8 cellular contexts compared by ENCODE assay signal in the genomic region with DNA sequence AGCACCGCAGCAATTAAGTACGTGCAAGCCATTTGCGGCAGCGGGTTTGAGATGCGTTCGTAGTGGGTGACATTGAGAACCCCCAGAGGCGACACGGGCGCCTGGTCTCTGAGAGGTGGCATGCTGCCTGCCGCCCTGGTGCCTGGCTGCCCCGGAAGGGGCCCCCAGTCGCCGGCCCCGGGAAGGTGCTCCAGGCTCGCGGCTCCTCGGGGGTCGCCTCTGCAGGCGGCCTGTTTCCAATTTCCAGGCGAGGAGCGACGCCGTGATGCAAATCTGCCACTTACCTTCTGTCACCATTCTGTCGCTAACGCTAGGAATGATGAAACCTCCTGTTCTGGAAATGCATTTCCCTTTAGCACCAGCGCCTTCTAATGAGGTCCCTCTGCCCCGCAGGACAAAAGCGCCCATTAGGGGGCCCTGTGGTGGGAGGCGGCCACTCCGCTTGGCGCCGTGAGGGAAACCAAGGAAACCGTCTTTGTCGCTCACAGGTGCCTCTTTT. TPM values are rescaled to one million over a fixed set of nuclear protein-coding genes. Genes with fewer than 3 reads are reported as not detected.
DNase-seq lines count a peak whose midpoint lies in the region; ATAC-seq and TF ChIP-seq lines count a peak whose summit lies in the region.

No MANE protein-coding gene starts in this region.

- H3K27ac ChIP-seq in left ventricle myocardium inferior (replicated peaks), result no peak overlapping the region

- no peak overlapping the region for H3K27ac Mint-ChIP-seq in activated CD8-positive, alpha-beta T cell treated with anti-CD3 and anti-CD28 coated beads, Interleukin-2, amount 10 ng/mL, durations not matched to agents 7 days and 5 days
- H3K27ac Mint-ChIP-seq in stimulated activated naive CD8-positive, alpha-beta T cell treated with anti-CD3 and anti-CD28 coated beads, Interleukin-15, amount 100 ng/mL, for 72 hours, result peak overlapping the region; percentile 52 to 80

- no peaks in the 10 kb centered on the region for H3K36me3 ChIP-seq in left ventricle myocardium inferior

- POLR2A ChIA-PET in activated CD8-positive, alpha-beta T cell treated with anti-CD3 and anti-CD28 coated beads, Interleukin-2, amount 10 ng/mL, durations not matched to agents 7 days and 5 days (lab: Charles Lee), result no interaction called here

- peaks cover 11% of the 10 kb centered on the region for H3K4me1 ChIP-seq in left ventricle myocardium inferior

- peak overlapping the region; percentile 69 for H3K4me3 Mint-ChIP-seq in activated CD8-positive, alpha-beta T cell treated with anti-CD3 and anti-CD28 coated beads, Interleukin-2, amount 10 ng/mL, durations not matched to agents 7 days and 5 days
- H3K4me3 Mint-ChIP-seq in stimulated activated naive CD8-positive, alpha-beta T cell treated with anti-CD3 and anti-CD28 coated beads, Interleukin-15, amount 100 ng/mL, for 72 hours, result peak overlapping the region; percentile 78 to 85

- TF ChIP-seq CTCF in left ventricle myocardium inferior (IDR thresholded peaks at IDR 0.05; ENCODE audit: borderline replicate concordance), result no peak

- peaks cover 2% of the 10 kb centered on the region for H3K36me3 Mint-ChIP-seq in activated CD8-positive, alpha-beta T cell treated with anti-CD3 and anti-CD28 coated beads, Interleukin-2, amount 10 ng/mL, durations not matched to agents 7 days and 5 days (ENCODE audit: low read depth)

- H3K9me3 ChIP-seq in left ventricle myocardium inferior (replicated peaks) (peaks cover 12% of the 10 kb centered on the region), iPS-18c (ENCODE audit: control insufficient read depth, insufficient read depth, low read length) (no peaks in the 10 kb centered on the region)

- DNase-seq in left ventricle myocardium inferior (no peak), left ventricle myocardium superior (no peak), Kasumi-1 (lab: John Stamatoyannopoulos, UW) (no peak), foreskin melanocyte (no peak)
- DNase-seq in activated CD8-positive, alpha-beta T cell treated with anti-CD3 and anti-CD28 coated beads, Interleukin-2, amount 10 ng/mL, durations not matched to agents 7 days and 5 days, result no peak
- DNase-seq in stimulated activated naive CD8-positive, alpha-beta T cell treated with anti-CD3 and anti-CD28 coated beads, Interleukin-15, amount 100 ng/mL, for 72 hours, result peak; percentile 16 to 26
- DNase-seq in effector CD4-positive, alpha-beta T cell, result no peak

- peaks cover 71% of the 10 kb centered on the region for H3K27me3 ChIP-seq in left ventricle myocardium inferior (ENCODE audit: low read depth)

- CTCF ChIA-PET in activated CD8-positive, alpha-beta T cell treated with anti-CD3 and anti-CD28 coated beads, Interleukin-2, amount 10 ng/mL, durations not matched to agents 7 days and 5 days (lab: Charles Lee), result no interaction called here

- no peak for ATAC-seq in left ventricle myocardium superior
- ATAC-seq in activated CD8-positive, alpha-beta T cell treated with anti-CD3 and anti-CD28 coated beads, Interleukin-2, amount 10 ng/mL, durations not matched to agents 7 days and 5 days, result peak; percentile 77
- ATAC-seq in stimulated activated naive CD8-positive, alpha-beta T cell treated with anti-CD3 and anti-CD28 coated beads, Interleukin-15, amount 100 ng/mL, for 72 hours, result peak; percentile 84

- peaks cover 44% of the 10 kb centered on the region for H3K27me3 Mint-ChIP-seq in activated CD8-positive, alpha-beta T cell treated with anti-CD3 and anti-CD28 coated beads, Interleukin-2, amount 10 ng/mL, durations not matched to agents 7 days and 5 days (ENCODE audit: low read depth)
- peaks cover 56% of the 10 kb centered on the region for H3K27me3 Mint-ChIP-seq in stimulated activated naive CD8-positive, alpha-beta T cell treated with anti-CD3 and anti-CD28 coated beads, Interleukin-15, amount 100 ng/mL, for 72 hours

- H3K9me3 Mint-ChIP-seq in activated CD8-positive, alpha-beta T cell treated with anti-CD3 and anti-CD28 coated beads, Interleukin-2, amount 10 ng/mL, durations not matched to agents 7 days and 5 days (ENCODE audit: insufficient read depth), result peaks cover 12% of the 10 kb centered on the region
- H3K9me3 Mint-ChIP-seq in stimulated activated naive CD8-positive, alpha-beta T cell treated with anti-CD3 and anti-CD28 coated beads, Interleukin-15, amount 100 ng/mL, for 72 hours, result peaks cover 4 to 13% of the 10 kb centered on the region in 2 donors

- intact Hi-C loops in left ventricle myocardium inferior (cut with micrococcal nuclease), result no loop called here
- intact Hi-C loops in left ventricle myocardium superior (cut with micrococcal nuclease), result no loop called here

- H3K4me1 Mint-ChIP-seq in activated CD8-positive, alpha-beta T cell treated with anti-CD3 and anti-CD28 coated beads, Interleukin-2, amount 10 ng/mL, durations not matched to agents 7 days and 5 days (ENCODE audit: low read depth), result peaks cover 9% of the 10 kb centered on the region
- peaks cover 17% of the 10 kb centered on the region for H3K4me1 Mint-ChIP-seq in stimulated activated naive CD8-positive, alpha-beta T cell treated with anti-CD3 and anti-CD28 coated beads, Interleukin-15, amount 100 ng/mL, for 72 hours

- H3K4me3 ChIP-seq in left ventricle myocardium inferior, result peak overlapping the region; percentile 60
- H3K4me3 ChIP-seq in iPS-18c (ENCODE audit: insufficient read depth, low read depth, low read length), result peak overlapping the region; percentile 62

RNA-seq across cellular contexts. Expression of a gene that starts 13.0 kb away (rescaled TPM):
- 0.47 TPM for total RNA-seq in left ventricle myocardium inferior
- total RNA-seq in left ventricle myocardium superior, result 0.52 TPM
- total RNA-seq in activated CD8-positive, alpha-beta T cell treated with anti-CD3 and anti-CD28 coated beads, Interleukin-2, amount 10 ng/mL, durations not matched to agents 7 days and 5 days, result 1 to 10 TPM; 4.4 to 6.5 TPM

Comparison
In these comparisons a context has a peak if more than half of its experiments do, and no peak if none do; other contexts are left out.
1. DNase-seq: peak in stimulated activated naive CD8-positive, alpha-beta T cell treated with anti-CD3 and anti-CD28 coated beads, Interleukin-15, amount 100 ng/mL, for 72 hours (2 of 2); none in left ventricle myocardium inferior (single experiment), left ventricle myocardium superior (single experiment), activated CD8-positive, alpha-beta T cell treated with anti-CD3 and anti-CD28 coated beads, Interleukin-2, amount 10 ng/mL, durations not matched to agents 7 days and 5 days (single experiment), effector CD4-positive, alpha-beta T cell (single experiment), Kasumi-1 (0 of 2) and foreskin melanocyte (single experiment).